19 cellular contexts compared by ENCODE assay signal in genomic region chr16:25167920-25168319, GRCh38. TPM values are rescaled to one million over a fixed set of nuclear protein-coding genes. Genes with fewer than 3 reads are reported as not detected.
"Had no signal": no experiment of that assay in that cellular context is flagged by ENCODE, and none has a peak within 500 bp of the region (broad histone marks: within the 10 kb centered on the region; RNA-seq: fewer than 3 reads in every experiment).

No MANE protein-coding gene starts in this region.

RNA-seq across cellular contexts. Expression of gene AQP8, which starts 48.8 kb away (rescaled TPM):
- total RNA-seq: kidney; kidney epithelial cell; left cardiac atrium; left lung; left ventricle myocardium inferior; left ventricle myocardium superior; lower leg skin; lung; lung microvascular endothelial cell; mammary epithelial cell; mesenteric fat pad; mesothelial cell of epicardium; mucosa of gallbladder; myocyte; naive thymus-derived CD8-positive, alpha-beta T cell had no signal
- polyA plus RNA-seq: immature natural killer cell; keratinocyte; liver; mammary epithelial cell; naive thymus-derived CD4-positive, alpha-beta T cell; naive thymus-derived CD8-positive, alpha-beta T cell had no signal
